8 cellular contexts compared by ENCODE assay signal in the genomic region with DNA sequence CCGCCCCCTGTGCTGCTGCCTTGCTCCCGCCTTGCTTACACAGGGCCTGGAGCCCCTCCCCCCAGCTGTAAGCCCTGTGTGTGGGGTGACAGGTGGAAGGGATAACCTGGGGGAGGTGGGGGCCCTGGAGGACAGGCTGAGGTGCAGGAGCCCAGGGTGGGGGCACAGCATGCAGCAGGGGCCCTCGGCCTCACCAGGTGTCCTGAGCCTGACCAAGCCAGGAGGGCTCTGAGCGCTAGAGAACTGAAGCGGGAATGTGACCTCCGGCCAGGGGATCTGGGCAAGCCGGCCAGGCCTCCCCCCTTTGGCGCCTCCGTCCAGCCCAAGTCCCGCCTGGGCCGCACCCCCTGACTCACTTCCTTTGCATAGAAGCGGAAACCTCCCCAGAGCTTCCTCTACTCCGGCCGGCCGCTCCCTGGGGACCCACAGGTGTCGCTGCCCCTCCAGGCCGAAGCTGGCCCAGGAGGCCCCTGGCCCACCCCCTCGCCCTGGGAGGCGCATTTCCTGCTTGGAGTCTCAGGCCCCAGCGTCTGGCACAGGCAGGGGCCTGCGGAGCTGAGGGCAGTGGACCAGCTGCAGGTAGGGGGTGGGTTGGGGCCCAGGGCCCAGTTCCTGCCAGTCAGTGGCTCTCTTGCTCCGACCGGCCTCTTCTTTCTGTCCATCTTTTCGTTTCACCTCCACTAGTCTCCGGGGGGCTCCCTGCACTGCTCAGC. TPM values are rescaled to one million over a fixed set of nuclear protein-coding genes. Genes with fewer than 3 reads are reported as not detected.
DNase-seq lines count a peak whose midpoint lies in the region; ATAC-seq and TF ChIP-seq lines count a peak whose summit lies in the region.

TSS of gene TOR4A (plus strand) at position 398 of the 713 bp plus-strand sequence. CDS start 964 bp downstream, outside the sequence.

- POLR2A ChIA-PET in activated CD4-positive, alpha-beta memory T cell treated with anti-CD3 and anti-CD28 coated beads for 36 hours (lab: Charles Lee): interaction anchor here (1.0 kb wide), 1 partner anchor 20 kb away, joined by 3 read pairs; no protein-coding TSS in a partner anchor

- H3K36me3 ChIP-seq in GM06990 (ENCODE audit: control insufficient read depth, insufficient read depth, low read length): peaks cover 19% of the 10 kb centered on the region
- peaks cover under 1% of the 10 kb centered on the region; the same call in 1 of the 2 replicates for H3K36me3 ChIP-seq in HUES64 (ENCODE audit: insufficient read depth, low read length)

- no peaks in the 10 kb centered on the region for H3K9me3 ChIP-seq in HUES64 (ENCODE audit: insufficient read depth, low read depth, low read length)

- peak within 1 kb of the TSS; percentile 76 for H3K9ac ChIP-seq in HUES64 (ENCODE audit: low read depth, low read length)

- CTCF ChIA-PET in activated CD4-positive, alpha-beta memory T cell treated with anti-CD3 and anti-CD28 coated beads for 36 hours (lab: Charles Lee): interaction anchor here (1.0 to 1.4 kb wide), 2 partner anchors 40 to 50 kb away, joined by 3 to 4 read pairs; partner anchors contain the start of gene RNF224

- peaks cover 8% of the 10 kb centered on the region for H3K4me1 Mint-ChIP-seq in activated CD4-positive, alpha-beta memory T cell treated with anti-CD3 and anti-CD28 coated beads for 36 hours (ENCODE audit: low read depth)
- H3K4me1 Mint-ChIP-seq in nephron: peaks cover 23% of the 10 kb centered on the region

- H3K9me3 Mint-ChIP-seq in activated CD4-positive, alpha-beta memory T cell treated with anti-CD3 and anti-CD28 coated beads for 36 hours: no peaks in the 10 kb centered on the region
- no peaks in the 10 kb centered on the region for H3K9me3 Mint-ChIP-seq in nephron

- peak; percentile 85 for DNase-seq in GM06990 (ENCODE audit: extremely low read depth, insufficient read length)
- peak; percentile 67 for DNase-seq in activated CD4-positive, alpha-beta memory T cell treated with anti-CD3 and anti-CD28 coated beads for 36 hours
- peak; percentile 92 for DNase-seq in fibroblast of villous mesenchyme (ENCODE audit: low read depth)
- DNase-seq in NCI-H146 (lab: John Stamatoyannopoulos, UW): no peak
- DNase-seq in SHP77 (lab: John Stamatoyannopoulos, UW): no peak

- no peaks in the 10 kb centered on the region for H3K27me3 ChIP-seq in GM06990 (replicated peaks; ENCODE audit: control insufficient read depth, insufficient read depth, low read length)
- peaks cover 4% of the 10 kb centered on the region; the same call in 1 of the 2 replicates for H3K27me3 ChIP-seq in HUES64 (ENCODE audit: insufficient read depth, low read length)

- peaks cover 19% of the 10 kb centered on the region for H3K4me1 ChIP-seq in HUES64 (ENCODE audit: insufficient read depth, low read length)

- no peaks in the 10 kb centered on the region for H3K36me3 Mint-ChIP-seq in activated CD4-positive, alpha-beta memory T cell treated with anti-CD3 and anti-CD28 coated beads for 36 hours
- peaks cover 5% of the 10 kb centered on the region for H3K36me3 Mint-ChIP-seq in nephron (ENCODE audit: low read depth)

- no peaks in the 10 kb centered on the region for H3K27me3 Mint-ChIP-seq in activated CD4-positive, alpha-beta memory T cell treated with anti-CD3 and anti-CD28 coated beads for 36 hours
- H3K27me3 Mint-ChIP-seq in nephron (ENCODE audit: low read depth): peaks cover 6% of the 10 kb centered on the region

- peak; percentile 41 for TF ChIP-seq CTCF in GM06990 (IDR thresholded peaks at IDR 0.05; ENCODE audit: insufficient read depth, low read length, poor library complexity, severe bottlenecking)
- TF ChIP-seq CTCF in fibroblast of villous mesenchyme (IDR thresholded peaks at IDR 0.05; ENCODE audit: insufficient read depth, low read depth, low read length): peak; percentile 36
- TF ChIP-seq CTCF in nephron (IDR thresholded peaks at IDR 0.05; ENCODE audit: unreplicated experiment in 3 of 3): no peak

- H3K4me3 Mint-ChIP-seq in activated CD4-positive, alpha-beta memory T cell treated with anti-CD3 and anti-CD28 coated beads for 36 hours: peak within 1 kb of the TSS; percentile 75
- peak within 1 kb of the TSS; percentile 80 to 86 (median 85) for H3K4me3 Mint-ChIP-seq in nephron

- ATAC-seq in GM21390 (IDR thresholded peaks at IDR 0.05; ENCODE audit: unreplicated experiment): peak; percentile 75

- peak within 1 kb of the TSS; percentile 46 for H3K27ac Mint-ChIP-seq in activated CD4-positive, alpha-beta memory T cell treated with anti-CD3 and anti-CD28 coated beads for 36 hours
- H3K27ac Mint-ChIP-seq in nephron: peak within 1 kb of the TSS; percentile 91 to 99 (median 93)

- peak within 1 kb of the TSS; percentile 89 for H3K27ac ChIP-seq in HUES64 (ENCODE audit: low read depth, low read length)

- WGBS in HUES64: 5% methylated on average over 23 of the region's 25 CpGs

- H3K4me3 ChIP-seq in GM06990 (replicated peaks; ENCODE audit: low read depth, low read length) (peak within 1 kb of the TSS; percentile 72), HUES64 (ENCODE audit: low read length) (peak within 1 kb of the TSS; percentile 60), fibroblast of villous mesenchyme (ENCODE audit: low read depth, low read length) (peak within 1 kb of the TSS; percentile 78)

- intact Hi-C loops in activated CD4-positive, alpha-beta memory T cell treated with anti-CD3 and anti-CD28 coated beads for 36 hours (cut with micrococcal nuclease): no loop called here

RNA-seq across cellular contexts. Expression of gene TOR4A, which starts in this region (rescaled TPM):
- polyA plus RNA-seq in HUES64 (2013, experiment 1 of 2): 7.3 TPM
- polyA plus RNA-seq in HUES64 (2013, experiment 2 of 2): 8.5 TPM
- total RNA-seq in activated CD4-positive, alpha-beta memory T cell treated with anti-CD3 and anti-CD28 coated beads for 36 hours: 1 to 10 TPM; 6.6 to 6.8 TPM
- 39.3 and 42.3 TPM in 2 replicates for total RNA-seq in fibroblast of villous mesenchyme

Comparison
In these comparisons a context has a peak if more than half of its experiments do, and no peak if none do; other contexts are left out.
1. DNase-seq: peak in GM06990 (single experiment), activated CD4-positive, alpha-beta memory T cell treated with anti-CD3 and anti-CD28 coated beads for 36 hours (single experiment) and fibroblast of villous mesenchyme (single experiment); none in NCI-H146 (single experiment) and SHP77 (0 of 2).
2. CTCF ChIP-seq: peak in GM06990 (single experiment) and fibroblast of villous mesenchyme (single experiment); none in nephron (0 of 3).
3. Peak in every context shown above with its lines, with median percentiles within 50 percentile points of each other: H3K4me3 ChIP-seq.